ENCODE assay signal across 9 cellular contexts in the genomic region with DNA sequence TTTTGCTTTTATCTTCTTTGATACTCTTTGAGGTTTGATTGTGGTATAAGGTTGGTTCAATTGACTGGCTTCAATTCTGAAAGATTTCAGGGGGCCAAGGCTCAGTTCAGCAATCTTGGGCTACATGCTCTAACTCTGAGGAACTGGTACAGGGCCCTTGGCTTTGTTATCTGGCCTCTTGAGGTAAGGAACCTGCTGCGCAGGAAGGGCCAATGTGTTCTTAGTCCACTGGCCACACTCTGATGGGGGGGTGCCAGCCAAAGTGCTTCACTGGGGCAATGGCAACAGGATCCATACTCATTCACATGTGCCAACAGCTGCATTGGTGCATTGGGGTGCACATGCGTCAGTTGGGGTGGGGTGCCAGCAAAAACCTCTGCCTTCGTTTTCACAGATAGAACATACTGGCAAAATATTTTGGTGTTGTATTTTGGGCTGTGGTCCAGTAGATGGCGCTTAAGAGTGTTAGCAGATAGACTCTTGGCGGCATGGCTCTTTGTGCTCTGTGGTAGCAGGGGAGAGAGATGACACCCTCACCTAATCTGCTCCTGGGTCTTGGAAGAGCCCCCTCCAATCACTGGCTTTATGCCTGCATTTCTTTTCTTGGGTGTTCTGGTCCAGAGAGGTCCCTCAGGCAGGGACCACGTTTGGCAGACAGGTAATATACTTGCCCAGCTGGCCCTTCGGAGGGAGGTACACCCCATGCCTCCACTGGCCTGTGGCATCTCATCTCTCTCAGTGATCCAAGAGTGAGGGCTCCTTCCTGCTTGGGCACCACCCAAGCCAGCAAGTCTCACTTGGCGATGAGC. TPM values are rescaled to one million over a fixed set of nuclear protein-coding genes. Genes with fewer than 3 reads are reported as not detected.
DNase-seq lines count a peak whose midpoint lies in the region; ATAC-seq, FAIRE-seq and TF ChIP-seq lines count a peak whose summit lies in the region.
"Had no signal": no experiment of that assay in that cellular context is flagged by ENCODE, and none has a peak within 500 bp of the region (broad histone marks: within the 10 kb centered on the region; RNA-seq: fewer than 3 reads in every experiment).

No MANE protein-coding gene starts in this region.

- no peak overlapping the region for H3K27ac Mint-ChIP-seq in natural killer cell
- H3K27ac Mint-ChIP-seq: nephron had no signal

- H3K9ac ChIP-seq in kidney (ENCODE audit: low read length in 2 of 2): no peak overlapping the region

- FAIRE-seq in kidney (lab: Jason Lieb, UNC): no peak

- intact Hi-C loops in kidney (cut with DNase I) (no loop called here), natural killer cell (cut with micrococcal nuclease) (no loop called here)

- no peaks in the 10 kb centered on the region for H3K36me3 ChIP-seq in kidney (ENCODE audit: control insufficient read depth in 1 of 2, insufficient read depth in 2 of 2, low read length in 2 of 2)

- TF ChIP-seq CTCF in kidney (IDR thresholded peaks at IDR 0.05; ENCODE audit: borderline replicate concordance, extremely low read depth, insufficient read depth): peak; percentile 11
- no peak for TF ChIP-seq CTCF in natural killer cell (IDR thresholded peaks at IDR 0.05)

- no peaks in the 10 kb centered on the region for H3K36me3 Mint-ChIP-seq in natural killer cell

- peak; percentile 87 for ATAC-seq in GM18517 (IDR thresholded peaks at IDR 0.05; ENCODE audit: unreplicated experiment)
- ATAC-seq in HG03280 (IDR thresholded peaks at IDR 0.05; ENCODE audit: unreplicated experiment): peak; percentile 89
- ATAC-seq in SK-N-SH treated with all-trans-retinoic acid at 6 μM for 48 hours: peak; percentile 77
- ATAC-seq in natural killer cell: no peak

- in situ Hi-C loops in Caki2 (cut with HindIII; ENCODE audit: low pct_unique_long_range_greater_than_20kb, low sequenced_read_pairs): no loop called here

- no peaks in the 10 kb centered on the region for H3K4me1 ChIP-seq in kidney (ENCODE audit: control insufficient read depth in 1 of 2, insufficient read depth in 1 of 2, low read depth in 1 of 2, low read length in 2 of 2)

- H3K4me1 Mint-ChIP-seq in natural killer cell: no peaks in the 10 kb centered on the region
- H3K4me1 Mint-ChIP-seq: nephron had no signal

- H3K27me3 Mint-ChIP-seq in natural killer cell (ENCODE audit: low read depth in 2 of 2): no peaks in the 10 kb centered on the region

- H3K4me3 Mint-ChIP-seq in natural killer cell: no peak overlapping the region
- H3K4me3 Mint-ChIP-seq: nephron had no signal

- no peak overlapping the region for H3K4me3 ChIP-seq in kidney (ENCODE audit: low read length in 2 of 2)

- DNase-seq in Caki2 (ENCODE audit: low read depth) (peak; percentile 4), kidney (no peak), NCI-H1694 (lab: John Stamatoyannopoulos, UW) (no peak), epidermal melanocyte (ENCODE audit: insufficient read length, low spot score) (no peak), natural killer cell (no peak)

- no peak overlapping the region for H3K27ac ChIP-seq in kidney (ENCODE audit: low read depth in 2 of 2, low read length in 2 of 2)

- H3K9me3 ChIP-seq in kidney (ENCODE audit: control insufficient read depth in 1 of 2, low read length in 2 of 2): no peaks in the 10 kb centered on the region

- H3K9me3 Mint-ChIP-seq in natural killer cell: peaks cover 2 to 6% of the 10 kb centered on the region in 2 donors

TF ChIP-seq in SK-N-SH treated with all-trans-retinoic acid at 6 μM for 48 hours, 23 proteins besides CTCF, POLR2A, EP300 and RAD21:
- no peak for TF ChIP-seq ZFP3 (CRISPR knock-in tag; IDR thresholded peaks at IDR 0.05)
- TF ChIP-seq ZNF565 (CRISPR knock-in tag; conservative IDR thresholded peaks at IDR 0.05; ENCODE audit: low read depth): no peak

RNA-seq across cellular contexts. Expression of a gene that starts 42.9 kb away (rescaled TPM):
- total RNA-seq in Caki2 (2014; rRNA removed; shearing (Covaris generic); ENCODE audit: low replicate concordance): 3.0 TPM in 1 of 2 replicates, not detected in the other
- 0.09 TPM for total RNA-seq in kidney
- 0.22 TPM for polyA plus RNA-seq in kidney (ENCODE audit: insufficient read depth, low read depth, low replicate concordance)
- total RNA-seq in natural killer cell: not detected

Comparison
In these comparisons a context has a peak if more than half of its experiments do, and no peak if none do; other contexts are left out.
1. ATAC-seq: peak in GM18517 (single experiment), HG03280 (single experiment) and SK-N-SH treated with all-trans-retinoic acid at 6 μM for 48 hours (single experiment); none in natural killer cell (0 of 3).